ENCODE assay signal across 10 cellular contexts in genomic region chr10:50423448-50423847, GRCh38.
"Had no signal": no experiment of that assay in that cellular context is flagged by ENCODE, and none has a peak within 500 bp of the region (broad histone marks: within the 10 kb centered on the region; RNA-seq: fewer than 3 reads in every experiment).

No MANE protein-coding gene starts in this region.

- FAIRE-seq: H1, H54 had no signal

- ATAC-seq: GM23338, HCT116 had no signal

- DNase-seq: GM23248, GOT3, H7, H9, HCEC 1CT, HFFc6 had no signal

- H3K4me3 Mint-ChIP-seq: GM23338, H9, HFFc6 had no signal

- H3K27ac Mint-ChIP-seq: GM23338, H9, HFFc6 had no signal

- H3K9me3 Mint-ChIP-seq: GM23338, H9, HFFc6 had no signal

- H3K27ac ChIP-seq: GM23248 had no signal
